15 cellular contexts compared by ENCODE assay signal in genomic region chr9:92911496-92912475, GRCh38. TPM values are rescaled to one million over a fixed set of nuclear protein-coding genes. Genes with fewer than 3 reads are reported as not detected.
DNase-seq lines count a peak whose midpoint lies in the region; ATAC-seq and TF ChIP-seq lines count a peak whose summit lies in the region.
"Had no signal": no experiment of that assay in that cellular context is flagged by ENCODE, and none has a peak within 500 bp of the region (broad histone marks: within the 10 kb centered on the region; RNA-seq: fewer than 3 reads in every experiment).

No MANE protein-coding gene starts in this region.

- no peaks in the 10 kb centered on the region for H3K27me3 ChIP-seq in CD4-positive, alpha-beta T cell (ENCODE audit: control insufficient read depth, insufficient read depth, low read length)
- no peaks in the 10 kb centered on the region for H3K27me3 ChIP-seq in Karpas-422 (ENCODE audit: low read length)

- DNase-seq in DMS53 (lab: John Stamatoyannopoulos, UW) = peak; percentile 43
- DNase-seq in DMS53 treated with DMSO at 0.1 percent for 48 hours (lab: John Stamatoyannopoulos, UW; ENCODE audit: unreplicated experiment) = no peak
- peak; percentile 80 for DNase-seq in NCI-H526 treated with DMSO at 0.1 percent for 48 hours (lab: John Stamatoyannopoulos, UW)
- DNase-seq in epidermal melanocyte (ENCODE audit: insufficient read length, low spot score) = peak; percentile 67
- DNase-seq in posterior vena cava (ENCODE audit: low spot score) = peak; percentile 77
- DNase-seq in CD4-positive, alpha-beta T cell = no peak
- no peak for DNase-seq in Karpas-422
- DNase-seq: activated gamma-delta T cell; central memory CD4-positive, alpha-beta T cell; esophagus squamous epithelium; T-cell had no signal

- no peak overlapping the region for H3K4me3 ChIP-seq in Karpas-422 (ENCODE audit: low read length)
- H3K4me3 ChIP-seq: thoracic aorta had no signal

- H3K9me3 ChIP-seq in CD4-positive, alpha-beta T cell (ENCODE audit: control insufficient read depth, low read length) = no peaks in the 10 kb centered on the region
- H3K9me3 ChIP-seq in Karpas-422 (ENCODE audit: low read length) = no peaks in the 10 kb centered on the region
- H3K9me3 ChIP-seq: esophagus squamous epithelium, thoracic aorta had no signal

- intact Hi-C loops in posterior vena cava (cut with DNase I) = no loop called here
- intact Hi-C loops in CD4-positive, alpha-beta T cell (cut with DNase I, micrococcal nuclease) = no loop called here

- H3K4me3 Mint-ChIP-seq in CD4-positive, alpha-beta T cell = no peak overlapping the region

- POLR2A ChIA-PET in CD4-positive, alpha-beta T cell (lab: Charles Lee) = interaction anchor here (0.6 kb wide), 1 partner anchor 9 kb away, joined by 3 read pairs; no protein-coding TSS in a partner anchor

- no peak overlapping the region for H3K27ac ChIP-seq in CD4-positive, alpha-beta T cell (ENCODE audit: low read depth, low read length)
- no peak overlapping the region for H3K27ac ChIP-seq in Karpas-422 (ENCODE audit: low read length)
- H3K27ac ChIP-seq: 22Rv1, esophagus squamous epithelium, thoracic aorta had no signal

- no peaks in the 10 kb centered on the region for H3K79me2 ChIP-seq in Karpas-422 (ENCODE audit: low read length)

- H3K4me1 ChIP-seq in Karpas-422 (ENCODE audit: low read length) = no peaks in the 10 kb centered on the region

- no peaks in the 10 kb centered on the region for H4K20me1 ChIP-seq in Karpas-422 (ENCODE audit: insufficient read depth, low read depth, low read length)

- no peaks in the 10 kb centered on the region for H3K27me3 Mint-ChIP-seq in CD4-positive, alpha-beta T cell

- no peaks in the 10 kb centered on the region for H3K36me3 ChIP-seq in Karpas-422 (ENCODE audit: insufficient read depth, low read length)
- H3K36me3 ChIP-seq: esophagus squamous epithelium, thoracic aorta had no signal

- H3K9me2 ChIP-seq in Karpas-422 (replicated peaks; ENCODE audit: insufficient read depth, low read length) = no peaks in the 10 kb centered on the region

- no peak overlapping the region for H3K27ac Mint-ChIP-seq in CD4-positive, alpha-beta T cell
- H3K27ac Mint-ChIP-seq: T-cell had no signal

- ATAC-seq in CD4-positive, alpha-beta T cell (ENCODE audit: poor library complexity) = no peak
- no peak for ATAC-seq in HG02588 (IDR thresholded peaks at IDR 0.05; ENCODE audit: unreplicated experiment)
- ATAC-seq: T-cell had no signal

- TF ChIP-seq CTCF in CD4-positive, alpha-beta T cell (IDR thresholded peaks at IDR 0.05) = no peak

- H3K4me1 Mint-ChIP-seq in CD4-positive, alpha-beta T cell (ENCODE audit: low read depth) = peaks cover 19% of the 10 kb centered on the region

- CTCF ChIA-PET in CD4-positive, alpha-beta T cell (lab: Charles Lee) = no interaction called here

- H3K4me2 ChIP-seq in Karpas-422 (ENCODE audit: low read depth, low read length, poor library complexity, severe bottlenecking) = no peak overlapping the region

- H3K36me3 Mint-ChIP-seq in CD4-positive, alpha-beta T cell (ENCODE audit: low read depth) = no peaks in the 10 kb centered on the region
- H3K36me3 Mint-ChIP-seq: T-cell had no signal

- H2AFZ ChIP-seq in Karpas-422 (ENCODE audit: low read length) = no peak overlapping the region

- H3K9ac ChIP-seq in Karpas-422 (ENCODE audit: low read length) = no peak overlapping the region

- no peaks in the 10 kb centered on the region for H3K9me3 Mint-ChIP-seq in CD4-positive, alpha-beta T cell
- H3K9me3 Mint-ChIP-seq: T-cell had no signal

RNA-seq across cellular contexts. Expression of gene ZNF484, which starts 33.9 kb away (rescaled TPM):
- total RNA-seq in posterior vena cava = 10 to 100 TPM; 10.1 to 10.8 TPM
- total RNA-seq in CD4-positive, alpha-beta T cell = 10 to 100 TPM; 13.3 to 13.6 TPM
- total RNA-seq in Karpas-422 (2014; rRNA removed; shearing (Covaris generic); ENCODE audit: low replicate concordance) = 9.5 and 17.3 TPM in 2 replicates

RNA-seq across cellular contexts. Expression of gene FGD3, which starts 35.5 kb away (rescaled TPM):
- 1 to 10 TPM; 6.3 to 7.5 TPM for total RNA-seq in posterior vena cava
- 10 to 100 TPM; 91.0 to 95.7 TPM for total RNA-seq in CD4-positive, alpha-beta T cell
- 9.0 and 24.5 TPM in 2 replicates for total RNA-seq in Karpas-422 (2014; rRNA removed; shearing (Covaris generic); ENCODE audit: low replicate concordance)
- total RNA-seq: H4 had no signal

Comparison
In these comparisons a context has a peak if more than half of its experiments do, and no peak if none do; other contexts are left out.
1. DNase-seq: peak in DMS53 (single experiment), NCI-H526 treated with DMSO at 0.1 percent for 48 hours (single experiment), epidermal melanocyte (single experiment) and posterior vena cava (single experiment); none in DMS53 treated with DMSO at 0.1 percent for 48 hours (single experiment), CD4-positive, alpha-beta T cell (0 of 10) and Karpas-422 (single experiment).